12 cellular contexts compared by ENCODE assay signal in genomic region chr14:69287096-69287991, GRCh38. TPM values are rescaled to one million over a fixed set of nuclear protein-coding genes. Genes with fewer than 3 reads are reported as not detected.
DNase-seq lines count a peak whose midpoint lies in the region; ATAC-seq, FAIRE-seq and TF ChIP-seq lines count a peak whose summit lies in the region.
"Had no signal": no experiment of that assay in that cellular context is flagged by ENCODE, and none has a peak within 500 bp of the region (broad histone marks: within the 10 kb centered on the region; RNA-seq: fewer than 3 reads in every experiment).

No MANE protein-coding gene starts in this region.

- H2AK5ac ChIP-seq in IMR-90 (ENCODE audit: low read depth, low read length) (no peak overlapping the region), trophoblast cell (ENCODE audit: low read length) (no peak overlapping the region)

- ATAC-seq in A549 (peak; percentile 41 to 72; a peak in 3 of 6 replicates), IMR-90 (ENCODE audit: low read depth) (peak; percentile 38), left lobe of liver (peak; percentile 22), GM19455 (IDR thresholded peaks at IDR 0.05; ENCODE audit: unreplicated experiment) (no peak), HG03280 (IDR thresholded peaks at IDR 0.05; ENCODE audit: unreplicated experiment) (no peak)

- no peak overlapping the region for H3K23ac ChIP-seq in IMR-90 (ENCODE audit: low read depth, low read length)
- H3K23ac ChIP-seq in trophoblast cell (ENCODE audit: low read length) = no peak overlapping the region

- POLR2A ChIA-PET in A549 (lab: Yijun Ruan, JAX) (no interaction called here), IMR-90 (lab: Charles Lee; ENCODE audit: unreplicated experiment) (no interaction called here)

- no peak overlapping the region for H3K4ac ChIP-seq in IMR-90 (ENCODE audit: low read depth, low read length)
- H3K4ac ChIP-seq in trophoblast cell (ENCODE audit: low read depth, low read length) = no peak overlapping the region

- no peaks in the 10 kb centered on the region for H3K79me2 ChIP-seq in trophoblast cell (ENCODE audit: control insufficient read depth, insufficient read depth, low read length, poor library complexity)

- H2AFZ ChIP-seq in IMR-90 (replicated peaks; ENCODE audit: low read length, poor library complexity) (no peak overlapping the region), trophoblast cell (ENCODE audit: insufficient read depth, low read length, poor library complexity) (no peak overlapping the region)

- H2BK5ac ChIP-seq in IMR-90 (ENCODE audit: low read depth, low read length, poor library complexity, severe bottlenecking) (no peak overlapping the region), trophoblast cell (ENCODE audit: low read depth, low read length, poor library complexity) (no peak overlapping the region)

- H3K9me1 ChIP-seq in IMR-90 (ENCODE audit: insufficient read depth, low read length) = no peaks in the 10 kb centered on the region

- H3K4me1 ChIP-seq in A549 (peaks cover 7% of the 10 kb centered on the region; the same call in 2 of the 3 replicates), IMR-90 (ENCODE audit: control insufficient read depth, insufficient read depth, low read length) (no peaks in the 10 kb centered on the region; the same call in 1 of the 2 replicates), trophoblast cell (ENCODE audit: control insufficient read depth in 1 of 2, insufficient read depth in 2 of 2, low read length in 2 of 2) (no peaks in the 10 kb centered on the region)

- H3K4me3 ChIP-seq in A549 (no peak overlapping the region), IMR-90 (ENCODE audit: insufficient read depth, low read depth, low read length) (no peak overlapping the region), cardiac fibroblast (replicated peaks in 1 of 2; ENCODE audit: low read depth in 2 of 2, low read length in 2 of 2) (no peak overlapping the region), trophoblast cell (ENCODE audit: low read depth, low read length) (no peak overlapping the region), foreskin fibroblast (ENCODE audit: low read depth in 1 of 2, low read length in 2 of 2) (no peak overlapping the region)
- H3K4me3 ChIP-seq: SJCRH30 had no signal

- no peaks in the 10 kb centered on the region for H3K36me3 ChIP-seq in IMR-90 (ENCODE audit: control insufficient read depth, insufficient read depth, low read length)
- no peaks in the 10 kb centered on the region for H3K36me3 ChIP-seq in trophoblast cell (ENCODE audit: control insufficient read depth in 1 of 2, insufficient read depth in 2 of 2, low read length in 2 of 2)
- H3K36me3 ChIP-seq: SJCRH30 had no signal

- H2BK12ac ChIP-seq in trophoblast cell (ENCODE audit: low read length) = no peak overlapping the region

- no peak overlapping the region for H3K56ac ChIP-seq in IMR-90 (ENCODE audit: extremely low read depth, insufficient read depth, low read length)

- H4K8ac ChIP-seq in IMR-90 (ENCODE audit: low read depth in 2 of 2, low read length in 2 of 2) (no peak overlapping the region), trophoblast cell (ENCODE audit: low read depth, low read length) (no peak overlapping the region)

- H2BK20ac ChIP-seq in IMR-90 (ENCODE audit: low read depth, low read length) = no peak overlapping the region

- H2BK15ac ChIP-seq in IMR-90 (ENCODE audit: low read depth, low read length) = no peak overlapping the region

- H3K18ac ChIP-seq in IMR-90 (ENCODE audit: low read depth, low read length) = no peak overlapping the region
- H3K18ac ChIP-seq in trophoblast cell (ENCODE audit: low read length) = no peak overlapping the region

- H4K5ac ChIP-seq in IMR-90 (ENCODE audit: low read depth, low read length) = no peak overlapping the region

- H3K79me1 ChIP-seq in IMR-90 (ENCODE audit: low read depth in 1 of 2, low read length in 2 of 2) = no peaks in the 10 kb centered on the region
- H3K79me1 ChIP-seq in trophoblast cell (ENCODE audit: low read length) = no peaks in the 10 kb centered on the region

- dilution Hi-C loops in IMR-90 (cut with HindIII; ENCODE audit: low sequenced_read_pairs, unreplicated experiment) = no loop called here

- BruUV-seq in IMR-90 (replicated peaks; lab: Mats Ljungman, UMichigan) = no TSS peak

- H2BK120ac ChIP-seq in IMR-90 (ENCODE audit: low read depth, low read length) (no peak overlapping the region), trophoblast cell (ENCODE audit: insufficient read depth, low read length, poor library complexity) (no peak overlapping the region)

- in situ Hi-C loops in IMR-90 (cut with MboI; ENCODE audit: low sequenced_read_pairs) = no loop called here

- peaks cover 19% of the 10 kb centered on the region for H3K27me3 ChIP-seq in IMR-90 (ENCODE audit: control insufficient read depth, insufficient read depth, low read length)
- H3K27me3 ChIP-seq in trophoblast cell (ENCODE audit: insufficient read depth, low read length) = no peaks in the 10 kb centered on the region
- H3K27me3 ChIP-seq: SJCRH30 had no signal

- 79% methylated on average over 9 of the region's 9 CpGs for WGBS in A549 (ENCODE audit: missing lambda C conversion rate)
- WGBS in IMR-90 (ENCODE audit: extremely low coverage in 2 of 2, insufficient read length in 1 of 2), 2 experiments = no CpG with 5 or more reads among the region's 9 CpGs
- WGBS in trophoblast cell (ENCODE audit: extremely low coverage, insufficient coverage, insufficient read length) = no CpG with 5 or more reads among the region's 9 CpGs

- H4K91ac ChIP-seq in IMR-90 (ENCODE audit: insufficient read depth, low read depth, low read length) (no peak overlapping the region), trophoblast cell (ENCODE audit: low read depth, low read length) (no peak overlapping the region)

- H3K14ac ChIP-seq in IMR-90 (replicated peaks; ENCODE audit: low read depth, low read length) (no peak overlapping the region), trophoblast cell (ENCODE audit: low read length) (no peak overlapping the region)

- H4K12ac ChIP-seq in trophoblast cell (ENCODE audit: low read depth, low read length) = no peak overlapping the region

- peak in 1 of 2 experiments; percentile 35 for DNase-seq in A549 (ENCODE audit: low read depth in 1 of 2, low spot score in 1 of 2)
- no peak for DNase-seq in IMR-90
- DNase-seq in cardiac fibroblast (ENCODE audit: low read depth in 2 of 2) = peak in 1 of 2 donors; percentile 25
- peak; percentile 41 for DNase-seq in left lobe of liver (ENCODE audit: low spot score)
- no peak for DNase-seq in trophoblast cell
- DNase-seq in foreskin fibroblast = no peak
- DNase-seq: stimulated activated CD4-positive, alpha-beta T cell treated with anti-CD3 and anti-CD28 coated beads, Interleukin-12 subunit alpha, Interleukin-12 subunit beta, amount 100 ng/mL, for 4 hours; stimulated activated naive CD4-positive, alpha-beta T cell had no signal

- H3K4me2 ChIP-seq in A549 (no peak overlapping the region), IMR-90 (ENCODE audit: low read depth, low read length) (no peak overlapping the region), trophoblast cell (ENCODE audit: low read length) (no peak overlapping the region)

- no peak for TF ChIP-seq RAD21 in A549 (conservative IDR thresholded peaks at IDR 0.05 in 1 of 2, IDR thresholded peaks at IDR 0.05 in 1 of 2)
- TF ChIP-seq RAD21 in IMR-90 (IDR thresholded peaks at IDR 0.05; ENCODE audit: low read length) = peak; percentile 14; the same call in 1 of the 2 replicates

- CTCF ChIA-PET in A549 (lab: Yijun Ruan, JAX) = interaction anchor here (0.7 to 2.5 kb wide), 26 partner anchors 8 to 424 kb away, joined by 3 to 9 read pairs (median 4); partner anchors contain the start of gene GALNT16
- CTCF ChIA-PET in IMR-90 (lab: Yijun Ruan, JAX) = interaction anchor here (0.6 to 2.0 kb wide), 9 partner anchors 10 to 109 kb away, joined by 3 to 17 read pairs (median 3); partner anchors contain the start of gene GALNT16

- TF ChIP-seq CTCF in A549 (IDR thresholded peaks at IDR 0.05) (no peak), IMR-90 (conservative IDR thresholded peaks at IDR 0.05; ENCODE audit: low read depth, low read length) (0 out of 2 replicates have a peak, but pooled peaks have one; percentile 3), cardiac fibroblast (IDR thresholded peaks at IDR 0.05; ENCODE audit: low read depth, low read length) (peak; percentile 19), foreskin fibroblast (IDR thresholded peaks at IDR 0.05; ENCODE audit: low read depth, low read length) (no peak)

- H4K20me1 ChIP-seq in IMR-90 (ENCODE audit: insufficient read depth, low read length) = no peaks in the 10 kb centered on the region

- intact Hi-C loops in IMR-90 (cut with micrococcal nuclease) = loop anchor here (5.0 kb wide), 1 partner anchor 40 kb away; no protein-coding TSS in a partner anchor

- no peak for FAIRE-seq in A549 (lab: Jason Lieb, UNC)

- TF ChIP-seq EP300 in A549 (IDR thresholded peaks at IDR 0.05) = no peak

- H3K9ac ChIP-seq in IMR-90 (ENCODE audit: low read depth, low read length) (no peak overlapping the region), trophoblast cell (ENCODE audit: low read length) (no peak overlapping the region)

- no peak overlapping the region for H3K27ac ChIP-seq in A549
- no peak overlapping the region for H3K27ac ChIP-seq in IMR-90 (ENCODE audit: insufficient read depth, low read length)
- no peak overlapping the region for H3K27ac ChIP-seq in trophoblast cell (ENCODE audit: low read depth, low read length)
- H3K27ac ChIP-seq: SJCRH30 had no signal

- H2AK9ac ChIP-seq in IMR-90 (replicated peaks; ENCODE audit: low read depth, low read length, poor library complexity) = peak overlapping the region; percentile 33

- no peak for TF ChIP-seq POLR2A in A549 (IDR thresholded peaks at IDR 0.05; ENCODE audit: low read length)
- no peak for TF ChIP-seq POLR2A in IMR-90 (IDR thresholded peaks at IDR 0.05; ENCODE audit: low read depth, low read length)

- H3K9me3 ChIP-seq in A549 (no peaks in the 10 kb centered on the region), IMR-90 (ENCODE audit: control insufficient read depth, insufficient read depth, low read length) (no peaks in the 10 kb centered on the region), trophoblast cell (ENCODE audit: insufficient read depth, low read depth, low read length) (no peaks in the 10 kb centered on the region)
- H3K9me3 ChIP-seq: SJCRH30 had no signal

TF ChIP-seq in A549, 52 proteins besides CTCF, POLR2A, EP300 and RAD21 (continues in another document):
- no peak for TF ChIP-seq EHMT2 (IDR thresholded peaks at IDR 0.05; ENCODE audit: low read depth)

TF ChIP-seq in IMR-90, 13 proteins besides CTCF, POLR2A, EP300 and RAD21 (continues in another document):
- no peak for TF ChIP-seq RFX5 (IDR thresholded peaks at IDR 0.05; ENCODE audit: low read depth, low read length)

RNA-seq across cellular contexts. Expression of gene GALNT16, which starts 27.4 kb away (rescaled TPM):
- 2.3 and 2.8 TPM in 2 replicates for polyA plus RNA-seq in A549 (2011; rRNA removed)
- 4.8 and 5.7 TPM in 2 replicates for polyA plus RNA-seq in A549 (2012; cell fraction: cytosol; rRNA removed)
- polyA plus RNA-seq in A549 (2012; cell fraction: nucleus; rRNA removed) = 12.0 and 12.7 TPM in 2 replicates
- polyA plus RNA-seq in A549 (2017; fragmentation: RNase III; extraction: RNeasy Plus Mini Kit Qiagen cat#74134 plus additional on column Dnase treatment) = 2.6 to 3.9 TPM (median 3.4 TPM) in 3 replicates
- polyA minus RNA-seq in A549 (2011; rRNA and poly(A)+ RNA removed) = 2.2 and 6.4 TPM in 2 replicates
- 0.28 and 0.36 TPM in 2 replicates for total RNA-seq in IMR-90 (2012; rRNA removed)
- polyA plus RNA-seq in IMR-90 (2012; rRNA removed) = 0.89 and 1.5 TPM in 2 replicates
- 1.5 and 1.7 TPM in 2 replicates for polyA plus RNA-seq in IMR-90 (2012; cell fraction: cytosol; rRNA removed)
- 1.6 and 1.7 TPM in 2 replicates for polyA plus RNA-seq in IMR-90 (2012; cell fraction: nucleus; rRNA removed; ENCODE audit: low replicate concordance)
- 1.1 TPM for total RNA-seq in left lobe of liver
- 0.46 and 0.52 TPM in 2 replicates for polyA plus RNA-seq in trophoblast cell (2013)
- polyA plus RNA-seq: CD14-positive monocyte had no signal

Comparison
In these comparisons a context has a peak if more than half of its experiments do, and no peak if none do; other contexts are left out.
1. ATAC-seq: peak in A549 (2 of 2), IMR-90 (single experiment) and left lobe of liver (single experiment); none in GM19455 (single experiment) and HG03280 (single experiment).
2. CTCF ChIP-seq: peak in IMR-90 (single experiment) and cardiac fibroblast (single experiment); none in A549 (single experiment) and foreskin fibroblast (single experiment).